In the genomic region with DNA sequence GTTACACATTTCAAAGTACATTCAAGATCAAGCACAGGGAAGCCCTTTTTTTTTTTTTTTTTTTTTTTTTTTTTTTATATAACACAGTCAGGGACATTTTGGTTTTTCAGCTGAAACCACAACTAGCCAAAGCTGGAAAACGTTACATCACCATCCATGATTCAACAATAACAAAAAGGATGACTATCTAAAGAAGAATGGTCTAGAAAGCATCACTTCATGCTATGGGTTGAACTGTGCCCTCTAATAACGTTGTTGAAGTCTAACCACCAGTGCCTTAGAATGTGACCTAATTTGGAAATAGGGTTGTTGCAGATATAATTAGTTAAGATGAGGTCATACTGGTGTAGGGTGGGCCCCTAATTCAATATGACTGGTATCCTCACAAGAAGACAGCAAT, we compare ENCODE assay signal across 14 cellular contexts. TPM values are rescaled to one million over a fixed set of nuclear protein-coding genes. Genes with fewer than 3 reads are reported as not detected.
DNase-seq lines count a peak whose midpoint lies in the region.
"Had no signal": no experiment of that assay in that cellular context is flagged by ENCODE, and none has a peak within 500 bp of the region (broad histone marks: within the 10 kb centered on the region; RNA-seq: fewer than 3 reads in every experiment).

No MANE protein-coding gene starts in this region.

- peak overlapping the region; percentile 36 for H3K27ac ChIP-seq in epithelial cell of prostate
- H3K27ac ChIP-seq: A549, pancreas, upper lobe of left lung had no signal

- peaks cover 10% of the 10 kb centered on the region for H3K36me3 Mint-ChIP-seq in activated CD4-positive, alpha-beta memory T cell treated with anti-CD3 and anti-CD28 coated beads for 36 hours
- peaks cover 9% of the 10 kb centered on the region for H3K36me3 Mint-ChIP-seq in activated CD4-positive, alpha-beta memory T cell treated with anti-CD3 and anti-CD28 coated beads, Interleukin-2, amount 10 ng/mL, durations not matched to agents 7 days and 5 days (ENCODE audit: low read depth)

- DNase-seq in activated CD4-positive, alpha-beta memory T cell treated with anti-CD3 and anti-CD28 coated beads for 36 hours, result no peak
- DNase-seq in activated CD4-positive, alpha-beta memory T cell treated with anti-CD3 and anti-CD28 coated beads, Interleukin-2, amount 10 ng/mL, durations not matched to agents 7 days and 5 days, result no peak
- DNase-seq in RPMI7951 (ENCODE audit: low read depth), result peak; percentile 97
- DNase-seq in epithelial cell of prostate (ENCODE audit: low read depth, low spot score), result peak; percentile 69
- DNase-seq in activated effector memory CD4-positive, alpha-beta T cell treated with Interleukin-2 at 50 U/mL for 16 hours, result no peak
- no peak for DNase-seq in NCI-H526 treated with DMSO at 0.1 percent for 48 hours (lab: John Stamatoyannopoulos, UW)
- no peak for DNase-seq in stimulated activated CD4-positive, alpha-beta T cell treated with anti-CD3 and anti-CD28 coated beads, Interleukin-4, amount 100 ng/mL, for 4 hours
- DNase-seq: Kasumi-1, kidney, NCI-H524, pancreas, upper lobe of left lung had no signal

- peaks cover 2% of the 10 kb centered on the region for H3K9me3 Mint-ChIP-seq in activated CD4-positive, alpha-beta memory T cell treated with anti-CD3 and anti-CD28 coated beads for 36 hours
- peaks cover 2% of the 10 kb centered on the region for H3K9me3 Mint-ChIP-seq in activated CD4-positive, alpha-beta memory T cell treated with anti-CD3 and anti-CD28 coated beads, Interleukin-2, amount 10 ng/mL, durations not matched to agents 7 days and 5 days

- H3K27me3 Mint-ChIP-seq in activated CD4-positive, alpha-beta memory T cell treated with anti-CD3 and anti-CD28 coated beads for 36 hours, result no peaks in the 10 kb centered on the region
- H3K27me3 Mint-ChIP-seq in activated CD4-positive, alpha-beta memory T cell treated with anti-CD3 and anti-CD28 coated beads, Interleukin-2, amount 10 ng/mL, durations not matched to agents 7 days and 5 days, result no peaks in the 10 kb centered on the region

- H3K9me3 ChIP-seq in skeletal muscle satellite cell (replicated peaks; ENCODE audit: low read length), result no peaks in the 10 kb centered on the region
- H3K9me3 ChIP-seq: pancreas, upper lobe of left lung had no signal

- H3K27me3 ChIP-seq in skeletal muscle satellite cell (ENCODE audit: control insufficient read depth, insufficient read depth, low read length), result no peaks in the 10 kb centered on the region
- H3K27me3 ChIP-seq: pancreas, upper lobe of left lung had no signal

- intact Hi-C loops in activated CD4-positive, alpha-beta memory T cell treated with anti-CD3 and anti-CD28 coated beads for 36 hours (cut with micrococcal nuclease), result loop anchor here (5.0 kb wide), 1 partner anchor 35 kb away; no protein-coding TSS in a partner anchor

- CTCF ChIA-PET in activated CD4-positive, alpha-beta memory T cell treated with anti-CD3 and anti-CD28 coated beads for 36 hours (lab: Charles Lee), result interaction anchor here (1.0 kb wide), 1 partner anchor 810 kb away, joined by 3 read pairs; the partner anchor contains the start of gene SRSF8
- CTCF ChIA-PET in activated CD4-positive, alpha-beta memory T cell treated with anti-CD3 and anti-CD28 coated beads, Interleukin-2, amount 10 ng/mL, durations not matched to agents 7 days and 5 days (lab: Charles Lee), result no interaction called here

- H3K4me3 Mint-ChIP-seq in activated CD4-positive, alpha-beta memory T cell treated with anti-CD3 and anti-CD28 coated beads for 36 hours, result no peak overlapping the region
- H3K4me3 Mint-ChIP-seq in activated CD4-positive, alpha-beta memory T cell treated with anti-CD3 and anti-CD28 coated beads, Interleukin-2, amount 10 ng/mL, durations not matched to agents 7 days and 5 days, result no peak overlapping the region

- POLR2A ChIA-PET in activated CD4-positive, alpha-beta memory T cell treated with anti-CD3 and anti-CD28 coated beads for 36 hours (lab: Charles Lee), result no interaction called here
- POLR2A ChIA-PET in activated CD4-positive, alpha-beta memory T cell treated with anti-CD3 and anti-CD28 coated beads, Interleukin-2, amount 10 ng/mL, durations not matched to agents 7 days and 5 days (lab: Charles Lee), result no interaction called here

- H3K4me2 ChIP-seq in skeletal muscle satellite cell (ENCODE audit: low read length), result peak overlapping the region; percentile 33
- H3K4me2 ChIP-seq: A549 had no signal

- H3K36me3 ChIP-seq in skeletal muscle satellite cell (ENCODE audit: insufficient read depth, low read length), result peaks cover 9% of the 10 kb centered on the region
- H3K36me3 ChIP-seq: pancreas had no signal

- peak overlapping the region; percentile 12 for H3K27ac Mint-ChIP-seq in activated CD4-positive, alpha-beta memory T cell treated with anti-CD3 and anti-CD28 coated beads for 36 hours
- no peak overlapping the region for H3K27ac Mint-ChIP-seq in activated CD4-positive, alpha-beta memory T cell treated with anti-CD3 and anti-CD28 coated beads, Interleukin-2, amount 10 ng/mL, durations not matched to agents 7 days and 5 days

- H3K4me1 ChIP-seq in skeletal muscle satellite cell (ENCODE audit: control insufficient read depth, insufficient read depth, low read length), result peaks cover 25% of the 10 kb centered on the region
- H3K4me1 ChIP-seq: A549, pancreas, upper lobe of left lung had no signal

- H3K9ac ChIP-seq in skeletal muscle satellite cell (ENCODE audit: low read depth, low read length), result peak overlapping the region; percentile 77

- peaks cover 10% of the 10 kb centered on the region for H3K4me1 Mint-ChIP-seq in activated CD4-positive, alpha-beta memory T cell treated with anti-CD3 and anti-CD28 coated beads for 36 hours (ENCODE audit: low read depth)
- no peaks in the 10 kb centered on the region for H3K4me1 Mint-ChIP-seq in activated CD4-positive, alpha-beta memory T cell treated with anti-CD3 and anti-CD28 coated beads, Interleukin-2, amount 10 ng/mL, durations not matched to agents 7 days and 5 days

- peak overlapping the region; percentile 32 for H3K4me3 ChIP-seq in skeletal muscle satellite cell (ENCODE audit: low read length)
- H3K4me3 ChIP-seq: A549, pancreas, upper lobe of left lung had no signal

RNA-seq across cellular contexts. Expression of gene MTMR2, which starts 46.6 kb away (rescaled TPM):
- 10 to 100 TPM; 36.9 to 37.8 TPM for total RNA-seq in activated CD4-positive, alpha-beta memory T cell treated with anti-CD3 and anti-CD28 coated beads for 36 hours
- total RNA-seq in activated CD4-positive, alpha-beta memory T cell treated with anti-CD3 and anti-CD28 coated beads, Interleukin-2, amount 10 ng/mL, durations not matched to agents 7 days and 5 days, result 10 to 100 TPM; 16.1 to 19.0 TPM
- total RNA-seq in RPMI7951 (2014; rRNA removed; shearing (Covaris generic)), result 29.7 and 42.7 TPM in 2 replicates
- total RNA-seq in skeletal muscle satellite cell (2012; rRNA removed), result 24.0 and 30.2 TPM in 2 replicates

Comparison
In these comparisons a context has a peak if more than half of its experiments do, and no peak if none do; other contexts are left out.
1. DNase-seq: peak in RPMI7951 (single experiment) and epithelial cell of prostate (single experiment); none in activated CD4-positive, alpha-beta memory T cell treated with anti-CD3 and anti-CD28 coated beads for 36 hours (single experiment), activated CD4-positive, alpha-beta memory T cell treated with anti-CD3 and anti-CD28 coated beads, Interleukin-2, amount 10 ng/mL, durations not matched to agents 7 days and 5 days (single experiment), activated effector memory CD4-positive, alpha-beta T cell treated with Interleukin-2 at 50 U/mL for 16 hours (single experiment), NCI-H526 treated with DMSO at 0.1 percent for 48 hours (single experiment) and stimulated activated CD4-positive, alpha-beta T cell treated with anti-CD3 and anti-CD28 coated beads, Interleukin-4, amount 100 ng/mL, for 4 hours (0 of 2).